8 cellular contexts compared by ENCODE assay signal in genomic region chr2:134207589-134208209, GRCh38. TPM values are rescaled to one million over a fixed set of nuclear protein-coding genes. Genes with fewer than 3 reads are reported as not detected.
A peak's percentile ranks its signal among the peaks of the same experiment; 100 is the strongest.
DNase-seq lines count a peak whose midpoint lies in the region; ATAC-seq and TF ChIP-seq lines count a peak whose summit lies in the region.

No MANE protein-coding gene starts in this region.

- ATAC-seq in GM18868 (IDR thresholded peaks at IDR 0.05; ENCODE audit: unreplicated experiment) (peak; percentile 79), HG03378 (IDR thresholded peaks at IDR 0.05; ENCODE audit: unreplicated experiment) (peak; percentile 79)
- peak; percentile 90 to 91 for ATAC-seq in activated naive CD4-positive, alpha-beta T cell treated with anti-CD3 and anti-CD28 coated beads, Interleukin-2, amount 50 U/mL, for 72 hours

- H3K36me3 ChIP-seq in right atrium auricular region, result no peaks in the 10 kb centered on the region

- CTCF ChIA-PET in AG04449 (lab: Yijun Ruan, JAX), result interaction anchor here (0.7 to 12.6 kb wide), 27 partner anchors 10 to 323 kb away, joined by 3 to 168 read pairs (median 5); no protein-coding TSS in a partner anchor

- H3K27me3 ChIP-seq in right atrium auricular region, result no peaks in the 10 kb centered on the region

- peak overlapping the region; percentile 42 to 49 for H3K27ac ChIP-seq in right atrium auricular region

- POLR2A ChIA-PET in AG04449 (lab: Yijun Ruan, JAX), result interaction anchor here (0.7 kb wide), 1 partner anchor 41 kb away, joined by 3 read pairs; no protein-coding TSS in a partner anchor

- peak; percentile 61 for TF ChIP-seq CTCF in AG04449 (IDR thresholded peaks at IDR 0.05; ENCODE audit: insufficient read depth, low read length, missing control alignments)
- TF ChIP-seq CTCF in right atrium auricular region (IDR thresholded peaks at IDR 0.05), result peak; percentile 51 to 74

- peaks cover 0 to 48% of the 10 kb centered on the region in 2 donors for H3K4me1 ChIP-seq in right atrium auricular region

- no peak overlapping the region for H3K27ac Mint-ChIP-seq in activated naive CD4-positive, alpha-beta T cell treated with anti-CD3 and anti-CD28 coated beads, Interleukin-2, amount 50 U/mL, for 72 hours

- no peak overlapping the region for H3K4me3 ChIP-seq in AG04449 (ENCODE audit: low read depth, low read length)
- no peak overlapping the region for H3K4me3 ChIP-seq in right atrium auricular region

- H3K9me3 Mint-ChIP-seq in activated naive CD4-positive, alpha-beta T cell treated with anti-CD3 and anti-CD28 coated beads, Interleukin-2, amount 50 U/mL, for 72 hours, result no peaks in the 10 kb centered on the region

- H3K36me3 Mint-ChIP-seq in activated naive CD4-positive, alpha-beta T cell treated with anti-CD3 and anti-CD28 coated beads, Interleukin-2, amount 50 U/mL, for 72 hours, result no peaks in the 10 kb centered on the region

- DNase-seq in AG04449 (ENCODE audit: low read depth, low spot score) (no peak), SK-N-DZ (ENCODE audit: low spot score) (peak; percentile 33), right atrium auricular region (ENCODE audit: low spot score) (no peak)
- peak in 1 of 2 donors; percentile 38 for DNase-seq in activated naive CD4-positive, alpha-beta T cell treated with anti-CD3 and anti-CD28 coated beads, Interleukin-2, amount 50 U/mL, for 72 hours (ENCODE audit: low spot score in 2 of 2)
- peak; percentile 48 to 50 for DNase-seq in stimulated activated CD4-positive, alpha-beta T cell treated with anti-CD3 and anti-CD28 coated beads, Interleukin-2, amount 100 ng/mL, for 48 hours
- no peak for DNase-seq in NK-92 treated with Interleukin-12 subunit alpha and Interleukin-12 subunit beta, amount 100 ng/mL, for 24 hours (lab: John Stamatoyannopoulos, UW)

- no peaks in the 10 kb centered on the region for H3K9me3 ChIP-seq in right atrium auricular region

RNA-seq across cellular contexts. Expression of gene MGAT5, which starts 46.2 kb away (rescaled TPM):
- polyA plus RNA-seq in SK-N-DZ (2014; cell fraction: cytosol; rRNA removed), result 37.1 and 55.6 TPM in 2 replicates
- polyA plus RNA-seq in SK-N-DZ (2014; cell fraction: nucleus; rRNA removed), result 20.4 and 23.6 TPM in 2 replicates
- total RNA-seq in activated naive CD4-positive, alpha-beta T cell treated with anti-CD3 and anti-CD28 coated beads, Interleukin-2, amount 50 U/mL, for 72 hours, result 10 to 100 TPM; 11.8 to 13.2 TPM
- total RNA-seq in right atrium auricular region, result 10 to 100 TPM; 56.9 to 91.0 TPM

Comparison
In these comparisons a context has a peak if more than half of its experiments do, and no peak if none do; other contexts are left out.
1. DNase-seq: peak in SK-N-DZ (single experiment) and stimulated activated CD4-positive, alpha-beta T cell treated with anti-CD3 and anti-CD28 coated beads, Interleukin-2, amount 100 ng/mL, for 48 hours (2 of 2); none in AG04449 (single experiment), right atrium auricular region (single experiment) and NK-92 treated with Interleukin-12 subunit alpha and Interleukin-12 subunit beta, amount 100 ng/mL, for 24 hours (single experiment).
2. RNA of gene MGAT5, which starts 46.2 kb away (total RNA-seq): 56.9 to 91.0 TPM in right atrium auricular region; 11.8 to 13.2 TPM in activated naive CD4-positive, alpha-beta T cell treated with anti-CD3 and anti-CD28 coated beads, Interleukin-2, amount 50 U/mL, for 72 hours; every median in the first group is over 4 times any median in the second.
3. Peak in every context shown above with its lines, with median percentiles within 50 percentile points of each other: ATAC-seq.